In genomic region chr17:31697838-31698237, GRCh38 we compare ENCODE assay signal across 3 cellular contexts.
TF ChIP-seq lines count a peak whose summit lies in the region.

No MANE protein-coding gene starts in this region.

TF ChIP-seq in SK-N-SH, 30 proteins besides CTCF, POLR2A, EP300 and RAD21:
- no peak for TF ChIP-seq MAX (IDR thresholded peaks at IDR 0.05; ENCODE audit: low read depth)
- TF ChIP-seq TEAD4 (IDR thresholded peaks at IDR 0.05; ENCODE audit: borderline replicate concordance, insufficient read depth) = no peak
- TF ChIP-seq GATA2 (CRISPR knock-in tag; IDR thresholded peaks at IDR 0.05) = no peak
- TF ChIP-seq USF1 (IDR thresholded peaks at IDR 0.05; ENCODE audit: borderline replicate concordance, low read depth) = no peak

TF ChIP-seq in SK-N-SH treated with all-trans-retinoic acid at 6 μM for 48 hours, 23 proteins besides CTCF, POLR2A, EP300 and RAD21:
- no peak for TF ChIP-seq POU6F1 (CRISPR knock-in tag; IDR thresholded peaks at IDR 0.05; ENCODE audit: borderline replicate concordance, low read depth)
- TF ChIP-seq ZFP30 (CRISPR knock-in tag; IDR thresholded peaks at IDR 0.05) = no peak
- no peak for TF ChIP-seq TCF4 (CRISPR knock-in tag; IDR thresholded peaks at IDR 0.05; ENCODE audit: borderline replicate concordance)
- no peak for TF ChIP-seq ZFP3 (CRISPR knock-in tag; IDR thresholded peaks at IDR 0.05)

TF ChIP-seq in GM12878, 131 proteins besides CTCF, POLR2A, EP300 and RAD21:
- TF ChIP-seq MEF2B (IDR thresholded peaks at IDR 0.05; ENCODE audit: partially characterized antibody, poor library complexity, severe bottlenecking) (peak; percentile 18), BRCA1 (IDR thresholded peaks at IDR 0.05; ENCODE audit: low read depth, low read length) (no peak), RFX5 (IDR thresholded peaks at IDR 0.05; ENCODE audit: low read depth, low read length) (no peak)
